8 cellular contexts compared by ENCODE assay signal in the genomic region with DNA sequence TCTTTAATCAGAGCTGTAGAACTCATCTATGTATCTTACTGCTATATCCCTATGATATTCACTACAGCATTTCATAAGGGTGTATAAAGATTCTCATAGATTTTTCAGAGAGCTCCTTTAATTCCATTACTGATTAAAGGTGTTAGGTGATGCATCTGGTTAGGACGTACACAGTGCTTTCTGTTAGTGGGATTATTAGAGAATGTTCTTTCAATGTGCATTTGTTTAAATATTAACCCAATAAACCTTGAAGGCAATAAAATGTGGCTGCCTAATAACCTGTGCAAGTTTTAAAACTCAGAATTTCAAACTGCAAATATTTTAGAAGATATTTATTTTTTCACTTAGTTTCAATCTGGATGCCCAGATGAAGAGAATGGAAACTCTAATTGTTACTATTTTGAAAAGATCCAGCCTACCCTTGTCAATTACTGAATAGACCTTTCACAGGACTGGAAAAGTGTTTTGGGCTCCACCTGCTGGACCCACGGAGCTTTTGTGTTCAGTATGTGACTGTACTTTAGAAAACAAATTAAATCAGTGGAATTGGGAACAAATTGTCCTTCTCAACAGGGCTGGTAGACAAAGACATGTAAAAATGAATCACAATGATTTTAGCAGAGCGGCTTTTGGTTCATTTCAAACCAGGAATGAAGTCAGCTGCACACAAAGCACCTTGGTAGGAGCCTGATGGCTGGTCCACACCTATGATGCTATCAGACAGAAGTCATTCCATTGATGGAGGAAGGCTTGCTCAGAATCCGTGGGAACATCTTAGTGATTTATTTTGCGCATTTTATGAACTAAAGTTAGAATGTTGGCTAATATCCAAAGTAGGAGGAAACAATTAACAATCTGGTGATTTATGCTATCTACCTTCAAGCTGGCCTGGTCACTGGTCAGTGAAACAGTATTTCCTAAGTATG.
DNase-seq lines count a peak whose midpoint lies in the region; ATAC-seq and TF ChIP-seq lines count a peak whose summit lies in the region.

No MANE protein-coding gene starts in this region.

- intact Hi-C loops in dorsolateral prefrontal cortex (cut with DNase I): loop anchor here (5.0 kb wide), 4 partner anchors 37 to 232 kb away; a partner anchor contains a TSS

- no peak for TF ChIP-seq CTCF in WTC11 (IDR thresholded peaks at IDR 0.05)
- TF ChIP-seq CTCF in dorsolateral prefrontal cortex (IDR thresholded peaks at IDR 0.05 in 54 of 56, conservative IDR thresholded peaks at IDR 0.05 in 2 of 56; ENCODE audit: low read depth in 1 of 56, partially characterized antibody in 56 of 56): peak; percentile 39 to 86 (median 74)

- peak overlapping the region in 5 of 59 donors; percentile 1 to 30 (median 11) for H3K4me3 ChIP-seq in dorsolateral prefrontal cortex

- H3K27me3 ChIP-seq in dorsolateral prefrontal cortex: no peaks in the 10 kb centered on the region

- ATAC-seq in HG02571 (IDR thresholded peaks at IDR 0.05; ENCODE audit: unreplicated experiment) (peak; percentile 60), WTC11 (peak; percentile 83)
- peak; percentile 73 for ATAC-seq in stimulated activated naive CD8-positive, alpha-beta T cell treated with anti-CD3 and anti-CD28 coated beads, Interleukin-15, Interleukin-2, amounts not matched to agents 100 U/mL and 50 U/mL, for 24 hours

- H3K4me1 Mint-ChIP-seq in WTC11: no peaks in the 10 kb centered on the region

- H3K9me3 Mint-ChIP-seq in WTC11: no peaks in the 10 kb centered on the region

- no peaks in the 10 kb centered on the region for H3K36me3 Mint-ChIP-seq in WTC11

- no peaks in the 10 kb centered on the region; the same call in 1 of the 2 replicates for H3K27me3 Mint-ChIP-seq in WTC11 (ENCODE audit: low read depth)

- H3K27ac Mint-ChIP-seq in WTC11: no peak overlapping the region

- H3K27ac ChIP-seq in dorsolateral prefrontal cortex: peak overlapping the region in 57 of 59 donors; percentile 10 to 89 (median 72)

- no peak overlapping the region for H3K4me3 Mint-ChIP-seq in WTC11

- DNase-seq in SIG-M5 treated with dmso at 0.1 percent for 504 hours (lab: John Stamatoyannopoulos, UW; ENCODE audit: unreplicated experiment) (peak; percentile 27), SIG-M5 (lab: John Stamatoyannopoulos, UW) (no peak), NCI-H146 treated with DMSO at 0.1 percent for 48 hours (lab: John Stamatoyannopoulos, UW; ENCODE audit: unreplicated experiment) (peak; percentile 19), WTC11 (ENCODE audit: low spot score) (peak; percentile 53), dorsolateral prefrontal cortex (peak in 9 of 10 donors; percentile 60 to 85 (median 76)), lung microvascular endothelial cell (ENCODE audit: low read depth in 2 of 2) (peak; percentile 74 to 87)
- DNase-seq in stimulated activated naive CD8-positive, alpha-beta T cell treated with anti-CD3 and anti-CD28 coated beads, Interleukin-15, Interleukin-2, amounts not matched to agents 100 U/mL and 50 U/mL, for 24 hours: peak; percentile 51

- CTCF ChIA-PET in WTC11 (lab: Charles Lee): interaction anchor here (0.6 to 2.0 kb wide), 9 partner anchors 9 to 240 kb away, joined by 3 to 16 read pairs (median 4); a partner anchor contains a TSS

- POLR2A ChIA-PET in WTC11 (lab: Charles Lee): no interaction called here

TF ChIP-seq in WTC11, 78 proteins besides CTCF, POLR2A, EP300 and RAD21 (continues in another document):
- no peak for TF ChIP-seq ZNF138 (CRISPR knock-in tag; conservative IDR thresholded peaks at IDR 0.05)
- TF ChIP-seq, protein P1, sequence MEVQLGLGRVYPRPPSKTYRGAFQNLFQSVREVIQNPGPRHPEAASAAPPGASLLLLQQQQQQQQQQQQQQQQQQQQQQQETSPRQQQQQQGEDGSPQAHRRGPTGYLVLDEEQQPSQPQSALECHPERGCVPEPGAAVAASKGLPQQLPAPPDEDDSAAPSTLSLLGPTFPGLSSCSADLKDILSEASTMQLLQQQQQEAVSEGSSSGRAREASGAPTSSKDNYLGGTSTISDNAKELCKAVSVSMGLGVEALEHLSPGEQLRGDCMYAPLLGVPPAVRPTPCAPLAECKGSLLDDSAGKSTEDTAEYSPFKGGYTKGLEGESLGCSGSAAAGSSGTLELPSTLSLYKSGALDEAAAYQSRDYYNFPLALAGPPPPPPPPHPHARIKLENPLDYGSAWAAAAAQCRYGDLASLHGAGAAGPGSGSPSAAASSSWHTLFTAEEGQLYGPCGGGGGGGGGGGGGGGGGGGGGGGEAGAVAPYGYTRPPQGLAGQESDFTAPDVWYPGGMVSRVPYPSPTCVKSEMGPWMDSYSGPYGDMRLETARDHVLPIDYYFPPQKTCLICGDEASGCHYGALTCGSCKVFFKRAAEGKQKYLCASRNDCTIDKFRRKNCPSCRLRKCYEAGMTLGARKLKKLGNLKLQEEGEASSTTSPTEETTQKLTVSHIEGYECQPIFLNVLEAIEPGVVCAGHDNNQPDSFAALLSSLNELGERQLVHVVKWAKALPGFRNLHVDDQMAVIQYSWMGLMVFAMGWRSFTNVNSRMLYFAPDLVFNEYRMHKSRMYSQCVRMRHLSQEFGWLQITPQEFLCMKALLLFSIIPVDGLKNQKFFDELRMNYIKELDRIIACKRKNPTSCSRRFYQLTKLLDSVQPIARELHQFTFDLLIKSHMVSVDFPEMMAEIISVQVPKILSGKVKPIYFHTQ (CRISPR knock-in tag; IDR thresholded peaks at IDR 0.05): no peak
- TF ChIP-seq, protein P2, sequence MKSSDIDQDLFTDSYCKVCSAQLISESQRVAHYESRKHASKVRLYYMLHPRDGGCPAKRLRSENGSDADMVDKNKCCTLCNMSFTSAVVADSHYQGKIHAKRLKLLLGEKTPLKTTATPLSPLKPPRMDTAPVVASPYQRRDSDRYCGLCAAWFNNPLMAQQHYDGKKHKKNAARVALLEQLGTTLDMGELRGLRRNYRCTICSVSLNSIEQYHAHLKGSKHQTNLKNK (CRISPR knock-in tag; IDR thresholded peaks at IDR 0.05): no peak
- TF ChIP-seq RORB (CRISPR knock-in tag; IDR thresholded peaks at IDR 0.05): no peak
- no peak for TF ChIP-seq ESRRA (CRISPR knock-in tag; IDR thresholded peaks at IDR 0.05; ENCODE audit: borderline replicate concordance)
- TF ChIP-seq PRRX2 (CRISPR knock-in tag; IDR thresholded peaks at IDR 0.05): no peak
- TF ChIP-seq, protein P3, sequence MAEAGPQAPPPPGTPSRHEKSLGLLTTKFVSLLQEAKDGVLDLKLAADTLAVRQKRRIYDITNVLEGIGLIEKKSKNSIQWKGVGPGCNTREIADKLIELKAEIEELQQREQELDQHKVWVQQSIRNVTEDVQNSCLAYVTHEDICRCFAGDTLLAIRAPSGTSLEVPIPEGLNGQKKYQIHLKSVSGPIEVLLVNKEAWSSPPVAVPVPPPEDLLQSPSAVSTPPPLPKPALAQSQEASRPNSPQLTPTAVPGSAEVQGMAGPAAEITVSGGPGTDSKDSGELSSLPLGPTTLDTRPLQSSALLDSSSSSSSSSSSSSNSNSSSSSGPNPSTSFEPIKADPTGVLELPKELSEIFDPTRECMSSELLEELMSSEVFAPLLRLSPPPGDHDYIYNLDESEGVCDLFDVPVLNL (CRISPR knock-in tag; IDR thresholded peaks at IDR 0.05; ENCODE audit: borderline replicate concordance, low read depth): no peak
- no peak for TF ChIP-seq HMGA2 (CRISPR knock-in tag; IDR thresholded peaks at IDR 0.05)
- no peak for TF ChIP-seq GTF2I (CRISPR knock-in tag; conservative IDR thresholded peaks at IDR 0.05)
- TF ChIP-seq, protein P4, sequence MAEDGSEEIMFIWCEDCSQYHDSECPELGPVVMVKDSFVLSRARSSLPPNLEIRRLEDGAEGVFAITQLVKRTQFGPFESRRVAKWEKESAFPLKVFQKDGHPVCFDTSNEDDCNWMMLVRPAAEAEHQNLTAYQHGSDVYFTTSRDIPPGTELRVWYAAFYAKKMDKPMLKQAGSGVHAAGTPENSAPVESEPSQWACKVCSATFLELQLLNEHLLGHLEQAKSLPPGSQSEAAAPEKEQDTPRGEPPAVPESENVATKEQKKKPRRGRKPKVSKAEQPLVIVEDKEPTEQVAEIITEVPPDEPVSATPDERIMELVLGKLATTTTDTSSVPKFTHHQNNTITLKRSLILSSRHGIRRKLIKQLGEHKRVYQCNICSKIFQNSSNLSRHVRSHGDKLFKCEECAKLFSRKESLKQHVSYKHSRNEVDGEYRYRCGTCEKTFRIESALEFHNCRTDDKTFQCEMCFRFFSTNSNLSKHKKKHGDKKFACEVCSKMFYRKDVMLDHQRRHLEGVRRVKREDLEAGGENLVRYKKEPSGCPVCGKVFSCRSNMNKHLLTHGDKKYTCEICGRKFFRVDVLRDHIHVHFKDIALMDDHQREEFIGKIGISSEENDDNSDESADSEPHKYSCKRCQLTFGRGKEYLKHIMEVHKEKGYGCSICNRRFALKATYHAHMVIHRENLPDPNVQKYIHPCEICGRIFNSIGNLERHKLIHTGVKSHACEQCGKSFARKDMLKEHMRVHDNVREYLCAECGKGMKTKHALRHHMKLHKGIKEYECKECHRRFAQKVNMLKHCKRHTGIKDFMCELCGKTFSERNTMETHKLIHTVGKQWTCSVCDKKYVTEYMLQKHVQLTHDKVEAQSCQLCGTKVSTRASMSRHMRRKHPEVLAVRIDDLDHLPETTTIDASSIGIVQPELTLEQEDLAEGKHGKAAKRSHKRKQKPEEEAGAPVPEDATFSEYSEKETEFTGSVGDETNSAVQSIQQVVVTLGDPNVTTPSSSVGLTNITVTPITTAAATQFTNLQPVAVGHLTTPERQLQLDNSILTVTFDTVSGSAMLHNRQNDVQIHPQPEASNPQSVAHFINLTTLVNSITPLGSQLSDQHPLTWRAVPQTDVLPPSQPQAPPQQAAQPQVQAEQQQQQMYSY (CRISPR knock-in tag; IDR thresholded peaks at IDR 0.05): no peak
- TF ChIP-seq, protein P5, sequence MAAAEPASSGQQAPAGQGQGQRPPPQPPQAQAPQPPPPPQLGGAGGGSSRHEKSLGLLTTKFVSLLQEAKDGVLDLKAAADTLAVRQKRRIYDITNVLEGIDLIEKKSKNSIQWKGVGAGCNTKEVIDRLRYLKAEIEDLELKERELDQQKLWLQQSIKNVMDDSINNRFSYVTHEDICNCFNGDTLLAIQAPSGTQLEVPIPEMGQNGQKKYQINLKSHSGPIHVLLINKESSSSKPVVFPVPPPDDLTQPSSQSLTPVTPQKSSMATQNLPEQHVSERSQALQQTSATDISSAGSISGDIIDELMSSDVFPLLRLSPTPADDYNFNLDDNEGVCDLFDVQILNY (CRISPR knock-in tag; IDR thresholded peaks at IDR 0.05): no peak
- TF ChIP-seq, protein P6, sequence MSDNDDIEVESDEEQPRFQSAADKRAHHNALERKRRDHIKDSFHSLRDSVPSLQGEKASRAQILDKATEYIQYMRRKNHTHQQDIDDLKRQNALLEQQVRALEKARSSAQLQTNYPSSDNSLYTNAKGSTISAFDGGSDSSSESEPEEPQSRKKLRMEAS (CRISPR knock-in tag; IDR thresholded peaks at IDR 0.05): no peak
